ENCODE assay signal across 22 cellular contexts in genomic region chr18:69900941-69901340, GRCh38. TPM values are rescaled to one million over a fixed set of nuclear protein-coding genes. Genes with fewer than 3 reads are reported as not detected.
A peak's percentile ranks its signal among the peaks of the same experiment; 100 is the strongest.
DNase-seq lines count a peak whose midpoint lies in the region; ATAC-seq and TF ChIP-seq lines count a peak whose summit lies in the region.
"Had no signal": no experiment of that assay in that cellular context is flagged by ENCODE, and none has a peak within 500 bp of the region (broad histone marks: within the 10 kb centered on the region; RNA-seq: fewer than 3 reads in every experiment).

No MANE protein-coding gene starts in this region.

- H3T11ph ChIP-seq in H9 (ENCODE audit: low read length), result no peak overlapping the region

- H4K5ac ChIP-seq in H9 (ENCODE audit: insufficient read length, low read depth, low read length), result no peak overlapping the region

- no peak overlapping the region for H3K4me2 ChIP-seq in H9 (ENCODE audit: insufficient read depth, insufficient read length, low read length)
- no peak overlapping the region for H3K4me2 ChIP-seq in hepatocyte
- H3K4me2 ChIP-seq: smooth muscle cell had no signal

- H3K4me1 Mint-ChIP-seq in CD8-positive, alpha-beta T cell (ENCODE audit: low read depth), result peaks cover 65% of the 10 kb centered on the region
- peaks cover 9 to 15% of the 10 kb centered on the region in 2 experiments for H3K4me1 Mint-ChIP-seq in H9
- peaks cover 64% of the 10 kb centered on the region for H3K4me1 Mint-ChIP-seq in activated T-helper 1 cell treated with anti-CD3 and anti-CD28 coated beads, Interleukin-12 subunit alpha, Interleukin-12 subunit beta, Interleukin-2, Interleukin-4 antibody, amounts not matched to agents 30 ng/mL and 10 ng/mL and 1 ng/mL, durations not matched to agents 14 hours and 24 hours and 36 hours (ENCODE audit: low read depth)

- no peak for ATAC-seq in CD8-positive, alpha-beta T cell
- ATAC-seq in HG03439 (IDR thresholded peaks at IDR 0.05; ENCODE audit: unreplicated experiment), result no peak
- ATAC-seq: activated naive CD4-positive, alpha-beta T cell treated with anti-CD3 and anti-CD28 coated beads, Interleukin-2, amount 50 U/mL, for 72 hours; effector memory CD8-positive, alpha-beta T cell; upper lobe of right lung had no signal

- H3K4ac ChIP-seq in H9 (ENCODE audit: low read depth, low read length), result no peak overlapping the region

- H2BK12ac ChIP-seq in H9 (ENCODE audit: insufficient read length, low read depth, low read length), result no peak overlapping the region

- H3K4me1 ChIP-seq in CD8-positive, alpha-beta T cell (ENCODE audit: insufficient read depth, low read length), result peaks cover 26% of the 10 kb centered on the region
- no peaks in the 10 kb centered on the region; the same call in 1 of the 2 replicates for H3K4me1 ChIP-seq in H9 (ENCODE audit: insufficient read depth, low read length)
- H3K4me1 ChIP-seq in hepatocyte (ENCODE audit: insufficient read depth), result no peaks in the 10 kb centered on the region
- H3K4me1 ChIP-seq: upper lobe of right lung had no signal

- H3K27ac ChIP-seq in CD8-positive, alpha-beta T cell (ENCODE audit: low read depth, low read length), result no peak overlapping the region
- H3K27ac ChIP-seq in H9 (ENCODE audit: insufficient read length, low read depth, low read length) (no peak overlapping the region), hepatocyte (no peak overlapping the region)
- H3K27ac ChIP-seq: HL-60, upper lobe of right lung had no signal

- no peak overlapping the region for H3K56ac ChIP-seq in H9 (ENCODE audit: insufficient read length, low read depth, low read length)

- no peak overlapping the region for H3K18ac ChIP-seq in H9 (ENCODE audit: insufficient read length, low read depth, low read length)

- no peak overlapping the region for H3K9ac ChIP-seq in H9 (ENCODE audit: extremely low read depth, insufficient read length, low read length)

- H3K9me3 ChIP-seq in CD8-positive, alpha-beta T cell (ENCODE audit: low read length), result no peaks in the 10 kb centered on the region
- H3K9me3 ChIP-seq in H9 (ENCODE audit: control insufficient read depth, low read depth, low read length), result no peaks in the 10 kb centered on the region
- peaks cover 3% of the 10 kb centered on the region for H3K9me3 ChIP-seq in hepatocyte (ENCODE audit: low read depth)
- H3K9me3 ChIP-seq: upper lobe of right lung had no signal

- no peak overlapping the region for H2BK5ac ChIP-seq in H9 (ENCODE audit: insufficient read length, low read length)

- WGBS in H9 (ENCODE audit: extremely low coverage, insufficient read length, low lambda C conversion rate), result no CpG with 5 or more reads among the region's 2 CpGs
- WGBS in hepatocyte (ENCODE audit: low lambda C conversion rate, missing lambda C conversion rate), result 97% methylated on average over 2 of the region's 2 CpGs

- no peak overlapping the region for H3K14ac ChIP-seq in H9 (ENCODE audit: insufficient read depth, low read length)

- H3K27me3 ChIP-seq in CD8-positive, alpha-beta T cell (ENCODE audit: insufficient read depth, low read length), result no peaks in the 10 kb centered on the region
- H3K27me3 ChIP-seq in H9 (ENCODE audit: insufficient read depth, low read length) (no peaks in the 10 kb centered on the region), hepatocyte (no peaks in the 10 kb centered on the region)
- H3K27me3 ChIP-seq: upper lobe of right lung had no signal

- no peak overlapping the region for H3K4me3 ChIP-seq in CD8-positive, alpha-beta T cell (ENCODE audit: low read depth, low read length)
- H3K4me3 ChIP-seq in hepatocyte, result no peak overlapping the region
- H3K4me3 ChIP-seq: smooth muscle cell, upper lobe of right lung had no signal

- CTCF ChIA-PET in CD8-positive, alpha-beta T cell (lab: Charles Lee), result no interaction called here

- H3K36me3 Mint-ChIP-seq in CD8-positive, alpha-beta T cell, result peaks cover 39% of the 10 kb centered on the region
- H3K36me3 Mint-ChIP-seq in H9 (ENCODE audit: insufficient read depth in 1 of 3, low read depth in 3 of 3), result no peaks in the 10 kb centered on the region
- H3K36me3 Mint-ChIP-seq in activated T-helper 1 cell treated with anti-CD3 and anti-CD28 coated beads, Interleukin-12 subunit alpha, Interleukin-12 subunit beta, Interleukin-2, Interleukin-4 antibody, amounts not matched to agents 30 ng/mL and 10 ng/mL and 1 ng/mL, durations not matched to agents 14 hours and 24 hours and 36 hours (ENCODE audit: low read depth), result peaks cover 54% of the 10 kb centered on the region

- H3K9me2 ChIP-seq in hepatocyte (replicated peaks; ENCODE audit: insufficient read depth), result no peaks in the 10 kb centered on the region

- H4K20me1 ChIP-seq in H9 (ENCODE audit: control insufficient read depth, insufficient read depth, insufficient read length), result no peaks in the 10 kb centered on the region
- H4K20me1 ChIP-seq in hepatocyte (ENCODE audit: insufficient read depth, poor library complexity, severe bottlenecking), result no peaks in the 10 kb centered on the region

- no peaks in the 10 kb centered on the region for H3K36me3 ChIP-seq in CD8-positive, alpha-beta T cell (ENCODE audit: insufficient read depth, low read length)
- no peaks in the 10 kb centered on the region for H3K36me3 ChIP-seq in hepatocyte (replicated peaks; ENCODE audit: insufficient read depth, low read depth)
- H3K36me3 ChIP-seq: upper lobe of right lung had no signal

- no peak overlapping the region for H3K4me3 Mint-ChIP-seq in CD8-positive, alpha-beta T cell
- H3K4me3 Mint-ChIP-seq in H9, result no peak overlapping the region
- no peak overlapping the region for H3K4me3 Mint-ChIP-seq in activated T-helper 1 cell treated with anti-CD3 and anti-CD28 coated beads, Interleukin-12 subunit alpha, Interleukin-12 subunit beta, Interleukin-2, Interleukin-4 antibody, amounts not matched to agents 30 ng/mL and 10 ng/mL and 1 ng/mL, durations not matched to agents 14 hours and 24 hours and 36 hours
- H3K4me3 Mint-ChIP-seq: effector memory CD8-positive, alpha-beta T cell had no signal

- H3K23ac ChIP-seq in H9 (ENCODE audit: insufficient read length, low read depth, low read length), result no peak overlapping the region

- H3K79me1 ChIP-seq in H9 (ENCODE audit: insufficient read depth, low read depth, low read length, poor library complexity, severe bottlenecking), result no peaks in the 10 kb centered on the region

- no peak overlapping the region for H4K8ac ChIP-seq in H9 (replicated peaks; ENCODE audit: insufficient read length, low read depth, low read length)

- no peak for DNase-seq in CD8-positive, alpha-beta T cell
- no peak for DNase-seq in H9
- DNase-seq in activated T-helper 1 cell treated with anti-CD3 and anti-CD28 coated beads, Interleukin-12 subunit alpha, Interleukin-12 subunit beta, Interleukin-2, Interleukin-4 antibody, amounts not matched to agents 30 ng/mL and 10 ng/mL and 1 ng/mL, durations not matched to agents 14 hours and 24 hours and 36 hours (ENCODE audit: low spot score), result no peak
- no peak for DNase-seq in hepatocyte (ENCODE audit: low spot score)
- no peak for DNase-seq in AG08395 (ENCODE audit: low spot score)
- DNase-seq in glomerular visceral epithelial cell (ENCODE audit: extremely low spot score), result no peak
- DNase-seq: activated CD4-positive, alpha-beta T cell treated with anti-CD3 and anti-CD28 coated beads, Interleukin-2, amount 50 U/mL, for 1 hour; activated T-cell treated with anti-CD3 and anti-CD28 coated beads, Interleukin-2, amount 50 U/mL, for 1 hour; effector memory CD8-positive, alpha-beta T cell; EL; head of caudate nucleus; midbrain; MM.1S; NCI-H146; OCI-M1; SHP77; stimulated activated CD4-positive, alpha-beta T cell treated with anti-CD3 and anti-CD28 coated beads, Interleukin-4, amount 100 ng/mL, for 1 hour; upper lobe of right lung had no signal

- H2BK120ac ChIP-seq in H9 (ENCODE audit: low read depth, low read length, poor library complexity, severe bottlenecking), result no peak overlapping the region

- H2AK5ac ChIP-seq in H9 (ENCODE audit: insufficient read length, low read length), result no peak overlapping the region

- H4K91ac ChIP-seq in H9 (ENCODE audit: insufficient read length, low read depth, low read length), result no peak overlapping the region

- H2AFZ ChIP-seq in H9 (ENCODE audit: low read length) (no peak overlapping the region), hepatocyte (no peak overlapping the region)

- no peaks in the 10 kb centered on the region for H3K9me3 Mint-ChIP-seq in CD8-positive, alpha-beta T cell
- peaks cover 0 to 3% of the 10 kb centered on the region in 2 experiments; a peak in 2 of 5 replicates for H3K9me3 Mint-ChIP-seq in H9
- H3K9me3 Mint-ChIP-seq in activated T-helper 1 cell treated with anti-CD3 and anti-CD28 coated beads, Interleukin-12 subunit alpha, Interleukin-12 subunit beta, Interleukin-2, Interleukin-4 antibody, amounts not matched to agents 30 ng/mL and 10 ng/mL and 1 ng/mL, durations not matched to agents 14 hours and 24 hours and 36 hours, result peaks cover 5% of the 10 kb centered on the region
- H3K9me3 Mint-ChIP-seq: effector memory CD8-positive, alpha-beta T cell had no signal

- no peak overlapping the region for H2BK15ac ChIP-seq in H9 (ENCODE audit: low read depth, low read length)

- intact Hi-C loops in CD8-positive, alpha-beta T cell (cut with DNase I, micrococcal nuclease), result no loop called here
- intact Hi-C loops in activated T-helper 1 cell treated with anti-CD3 and anti-CD28 coated beads, Interleukin-12 subunit alpha, Interleukin-12 subunit beta, Interleukin-2, Interleukin-4 antibody, amounts not matched to agents 30 ng/mL and 10 ng/mL and 1 ng/mL, durations not matched to agents 14 hours and 24 hours and 36 hours (cut with micrococcal nuclease), result no loop called here

- no peak for TF ChIP-seq CTCF in CD8-positive, alpha-beta T cell (IDR thresholded peaks at IDR 0.05)
- peak; percentile 41; the same call in 2 of the 3 replicates for TF ChIP-seq CTCF in H9 (conservative IDR thresholded peaks at IDR 0.05)
- TF ChIP-seq CTCF in hepatocyte (IDR thresholded peaks at IDR 0.05; ENCODE audit: poor library complexity), result peak; percentile 3

- no peaks in the 10 kb centered on the region for H3K23me2 ChIP-seq in H9 (ENCODE audit: insufficient read length, low read depth, low read length, poor library complexity, severe bottlenecking)

- H3K27ac Mint-ChIP-seq in CD8-positive, alpha-beta T cell, result peak overlapping the region; percentile 12
- no peak overlapping the region for H3K27ac Mint-ChIP-seq in H9
- peak overlapping the region; percentile 1 for H3K27ac Mint-ChIP-seq in activated T-helper 1 cell treated with anti-CD3 and anti-CD28 coated beads, Interleukin-12 subunit alpha, Interleukin-12 subunit beta, Interleukin-2, Interleukin-4 antibody, amounts not matched to agents 30 ng/mL and 10 ng/mL and 1 ng/mL, durations not matched to agents 14 hours and 24 hours and 36 hours
- H3K27ac Mint-ChIP-seq: effector memory CD8-positive, alpha-beta T cell had no signal

- no peaks in the 10 kb centered on the region for H3K27me3 Mint-ChIP-seq in CD8-positive, alpha-beta T cell (ENCODE audit: low read depth)
- no peaks in the 10 kb centered on the region for H3K27me3 Mint-ChIP-seq in H9 (ENCODE audit: low read depth)
- no peaks in the 10 kb centered on the region for H3K27me3 Mint-ChIP-seq in activated T-helper 1 cell treated with anti-CD3 and anti-CD28 coated beads, Interleukin-12 subunit alpha, Interleukin-12 subunit beta, Interleukin-2, Interleukin-4 antibody, amounts not matched to agents 30 ng/mL and 10 ng/mL and 1 ng/mL, durations not matched to agents 14 hours and 24 hours and 36 hours (ENCODE audit: insufficient read depth)
- H3K27me3 Mint-ChIP-seq: effector memory CD8-positive, alpha-beta T cell had no signal

- H3K79me2 ChIP-seq in H9 (ENCODE audit: insufficient read depth, low read length) (no peaks in the 10 kb centered on the region), hepatocyte (no peaks in the 10 kb centered on the region)

- POLR2A ChIA-PET in CD8-positive, alpha-beta T cell (lab: Charles Lee), result no interaction called here

- no peak overlapping the region for H2BK20ac ChIP-seq in H9 (ENCODE audit: low read depth, low read length, poor library complexity, severe bottlenecking)

RNA-seq across cellular contexts. Expression of gene CD226, which starts 46.7 kb away (rescaled TPM):
- 10 to 100 TPM; 20.1 TPM for total RNA-seq in CD8-positive, alpha-beta T cell
- total RNA-seq in H9 (2021) (0.04 TPM in 1 of 2 replicates, not detected in the other), hepatocyte (0.07 and 0.16 TPM in 2 replicates)
- 134 and 141 TPM in 2 replicates for total RNA-seq in activated T-helper 1 cell treated with anti-CD3 and anti-CD28 coated beads, Interleukin-12 subunit alpha, Interleukin-12 subunit beta, Interleukin-2, Interleukin-4 antibody, amounts not matched to agents 30 ng/mL and 10 ng/mL and 1 ng/mL, durations not matched to agents 14 hours and 24 hours and 36 hours
- not detected in 2 replicates for polyA plus RNA-seq in hepatocyte

Comparison
In these comparisons a context has a peak if more than half of its experiments do, and no peak if none do; other contexts are left out.
1. H3K27ac Mint-ChIP-seq: peak in CD8-positive, alpha-beta T cell (single experiment) and activated T-helper 1 cell treated with anti-CD3 and anti-CD28 coated beads, Interleukin-12 subunit alpha, Interleukin-12 subunit beta, Interleukin-2, Interleukin-4 antibody, amounts not matched to agents 30 ng/mL and 10 ng/mL and 1 ng/mL, durations not matched to agents 14 hours and 24 hours and 36 hours (single experiment); none in H9 (0 of 3).
2. RNA of gene CD226, which starts 46.7 kb away (total RNA-seq): 134 to 141 TPM in activated T-helper 1 cell treated with anti-CD3 and anti-CD28 coated beads, Interleukin-12 subunit alpha, Interleukin-12 subunit beta, Interleukin-2, Interleukin-4 antibody, amounts not matched to agents 30 ng/mL and 10 ng/mL and 1 ng/mL, durations not matched to agents 14 hours and 24 hours and 36 hours and 20.1 TPM in CD8-positive, alpha-beta T cell; 0.04 TPM in H9 and 0.07 to 0.16 TPM in hepatocyte; every median in the first group is over 10 times any median in the second.